Comparison of ENCODE assay signal across 8 cellular contexts in the genomic region with DNA sequence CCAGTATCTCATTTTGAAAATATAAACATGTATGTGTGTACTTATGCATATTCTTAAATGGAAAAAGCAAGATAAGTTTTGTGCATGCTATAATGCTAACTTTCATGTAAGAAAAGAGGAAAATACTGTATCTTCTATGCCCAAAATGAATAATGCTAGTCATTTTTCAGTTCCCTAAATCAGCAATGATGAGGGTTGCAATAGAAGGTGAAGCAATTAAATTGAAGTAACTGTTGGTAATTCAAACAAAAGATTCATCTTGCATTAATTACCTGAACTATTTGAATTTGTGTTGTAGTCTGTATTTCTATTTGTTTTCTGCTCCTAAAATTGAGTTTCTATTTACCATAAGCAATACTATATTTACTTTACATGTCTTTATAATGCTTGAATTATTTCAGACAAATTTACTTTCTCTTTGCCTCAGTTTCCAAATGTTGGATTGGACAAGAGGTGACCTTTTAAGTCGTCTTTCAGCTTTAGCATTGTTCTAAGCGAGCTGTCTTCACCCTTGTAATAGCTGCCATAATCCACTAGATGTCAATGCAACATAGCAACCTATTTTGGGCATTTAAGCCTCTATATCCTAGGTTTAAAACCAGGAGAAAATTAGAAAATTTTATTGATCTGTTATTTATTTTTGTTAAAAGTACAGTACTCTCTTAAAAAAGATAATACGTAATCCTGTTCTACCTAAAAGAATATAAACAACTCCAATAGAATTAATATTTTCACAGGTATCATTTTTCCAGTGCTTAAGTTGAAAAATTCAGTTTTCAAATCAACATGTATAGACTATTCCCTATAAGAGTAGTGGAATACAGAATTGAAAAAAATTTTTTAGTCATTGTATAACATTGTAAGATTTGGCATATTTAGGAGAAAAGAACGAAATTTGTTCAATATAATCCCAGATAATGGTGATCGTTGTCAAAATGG. TPM values are rescaled to one million over a fixed set of nuclear protein-coding genes. Genes with fewer than 3 reads are reported as not detected.
DNase-seq lines count a peak whose midpoint lies in the region; ATAC-seq, FAIRE-seq and TF ChIP-seq lines count a peak whose summit lies in the region.

No MANE protein-coding gene starts in this region.

- no peaks in the 10 kb centered on the region for H3K36me3 Mint-ChIP-seq in T-helper 2 cell treated with Interferon-gamma antibody and Interleukin-4, amounts not matched to agents 5 μg/mL and 100 μg/mL, for 36 hours (ENCODE audit: low read depth)

- no CpG with 5 or more reads among the region's 5 CpGs for WGBS in neuronal stem cell (ENCODE audit: extremely low coverage in 2 of 2, insufficient read length in 2 of 2, insufficient replicate concordance in 1 of 2), 2 donors

- no peak overlapping the region for H3K9ac ChIP-seq in KMS-11
- no peak overlapping the region for H3K9ac ChIP-seq in SK-N-MC (ENCODE audit: insufficient read length)
- H3K9ac ChIP-seq in fibroblast of lung (ENCODE audit: insufficient read depth, low read length), result no peak overlapping the region
- H3K9ac ChIP-seq in neuronal stem cell (ENCODE audit: low read depth, low read length, poor library complexity), result no peak overlapping the region

- no peaks in the 10 kb centered on the region for H3K79me1 ChIP-seq in neuronal stem cell (ENCODE audit: low read depth, low read length)

- no peak overlapping the region for H2BK5ac ChIP-seq in neuronal stem cell (ENCODE audit: low read length)

- H3K36me3 ChIP-seq in KMS-11 (ENCODE audit: insufficient read depth) (no peaks in the 10 kb centered on the region), SK-N-MC (ENCODE audit: insufficient read depth, low read length) (no peaks in the 10 kb centered on the region), fibroblast of lung (ENCODE audit: control insufficient read depth, insufficient read depth, low read length) (no peaks in the 10 kb centered on the region), neuronal stem cell (replicated peaks in 1 of 2; ENCODE audit: control insufficient read depth in 2 of 2, insufficient read depth in 2 of 2, low read length in 2 of 2) (no peaks in the 10 kb centered on the region)

- H3K79me2 ChIP-seq in KMS-11 (ENCODE audit: insufficient read depth, low read depth) (no peaks in the 10 kb centered on the region), fibroblast of lung (ENCODE audit: control insufficient read depth, insufficient read depth, low read length) (no peaks in the 10 kb centered on the region)

- H3K14ac ChIP-seq in neuronal stem cell (ENCODE audit: low read length), result no peak overlapping the region

- no peak overlapping the region for H3K4me3 Mint-ChIP-seq in T-helper 2 cell treated with Interferon-gamma antibody and Interleukin-4, amounts not matched to agents 5 μg/mL and 100 μg/mL, for 36 hours

- H3K4me3 ChIP-seq in GM12864 (ENCODE audit: low read depth, low read length) (no peak overlapping the region), KMS-11 (IDR thresholded peaks at IDR 0.05; ENCODE audit: insufficient read depth, low read depth, low read length) (no peak overlapping the region), SK-N-MC (no peak overlapping the region), fibroblast of lung (replicated peaks in 1 of 4; ENCODE audit: control extremely low read depth in 1 of 4, insufficient read depth in 1 of 4, low read depth in 3 of 4, low read length in 4 of 4) (no peak overlapping the region), neuronal stem cell (ENCODE audit: low read length in 2 of 2) (no peak overlapping the region)

- no peaks in the 10 kb centered on the region for H4K20me1 ChIP-seq in KMS-11 (ENCODE audit: insufficient read depth)
- H4K20me1 ChIP-seq in fibroblast of lung (ENCODE audit: control insufficient read depth, extremely low read depth, insufficient read depth, low read length), result no peaks in the 10 kb centered on the region

- peak; percentile 94 for FAIRE-seq in A204.1 (lab: Jason Lieb, UNC)

- H3K4me1 ChIP-seq in KMS-11 (ENCODE audit: low read depth, poor library complexity, severe bottlenecking), result no peaks in the 10 kb centered on the region
- no peaks in the 10 kb centered on the region for H3K4me1 ChIP-seq in fibroblast of lung (ENCODE audit: control insufficient read depth, extremely low read depth, insufficient read depth, low read length)
- H3K4me1 ChIP-seq in neuronal stem cell (ENCODE audit: control insufficient read depth in 2 of 2, insufficient read depth in 1 of 2, low read depth in 1 of 2, low read length in 2 of 2), result no peaks in the 10 kb centered on the region

- H3K27me3 ChIP-seq in KMS-11 (ENCODE audit: insufficient read depth, low read depth) (no peaks in the 10 kb centered on the region), fibroblast of lung (ENCODE audit: control insufficient read depth, insufficient read depth, low read length) (no peaks in the 10 kb centered on the region), neuronal stem cell (ENCODE audit: control insufficient read depth in 3 of 3, insufficient read depth in 3 of 3, low read depth in 1 of 3, low read length in 3 of 3) (peaks cover 0 to 1% (median 0%) of the 10 kb centered on the region in 3 experiments)

- H3K9me3 ChIP-seq in SK-N-MC (ENCODE audit: low read depth, low read length), result no peaks in the 10 kb centered on the region
- no peaks in the 10 kb centered on the region for H3K9me3 ChIP-seq in fibroblast of lung (ENCODE audit: control insufficient read depth, insufficient read depth, low read depth, low read length)
- no peaks in the 10 kb centered on the region for H3K9me3 ChIP-seq in neuronal stem cell (replicated peaks in 1 of 2; ENCODE audit: control insufficient read depth in 2 of 2, insufficient read depth in 1 of 2, low read depth in 1 of 2, low read length in 2 of 2)

- no peak overlapping the region for H3K27ac Mint-ChIP-seq in T-helper 2 cell treated with Interferon-gamma antibody and Interleukin-4, amounts not matched to agents 5 μg/mL and 100 μg/mL, for 36 hours

- H2AFZ ChIP-seq in KMS-11 (ENCODE audit: low read depth) (no peak overlapping the region), fibroblast of lung (ENCODE audit: low read length) (no peak overlapping the region), neuronal stem cell (ENCODE audit: low read length) (no peak overlapping the region)

- no peak overlapping the region for H4K8ac ChIP-seq in neuronal stem cell (ENCODE audit: low read depth, low read length)

- no peak overlapping the region for H2AK5ac ChIP-seq in neuronal stem cell (ENCODE audit: low read depth, low read length)

- no peak for ATAC-seq in HG03139 (IDR thresholded peaks at IDR 0.05; ENCODE audit: unreplicated experiment)

- H3K27ac ChIP-seq in KMS-11 (no peak overlapping the region), SK-N-MC (no peak overlapping the region), fibroblast of lung (ENCODE audit: insufficient read depth, low read length) (no peak overlapping the region), neuronal stem cell (replicated peaks; ENCODE audit: low read length) (no peak overlapping the region)

- H2BK12ac ChIP-seq in neuronal stem cell (ENCODE audit: low read length), result no peak overlapping the region

- H3K4ac ChIP-seq in neuronal stem cell (ENCODE audit: low read length), result no peak overlapping the region

- no peak overlapping the region for H2BK15ac ChIP-seq in neuronal stem cell (ENCODE audit: low read length)

- TF ChIP-seq CTCF in GM12864 (IDR thresholded peaks at IDR 0.05; ENCODE audit: low read depth, low read length, missing control alignments) (peak; percentile 84), KMS-11 (conservative IDR thresholded peaks at IDR 0.05; ENCODE audit: low read depth, low read length) (peak; percentile 82), fibroblast of lung (conservative IDR thresholded peaks at IDR 0.05 in 1 of 2, IDR thresholded peaks at IDR 0.05 in 1 of 2; ENCODE audit: low read depth in 1 of 2, low read length in 2 of 2) (peak; percentile 90 to 92)

- no peak overlapping the region for H3K18ac ChIP-seq in neuronal stem cell (ENCODE audit: low read length)

- no peaks in the 10 kb centered on the region for H3K9me3 Mint-ChIP-seq in T-helper 2 cell treated with Interferon-gamma antibody and Interleukin-4, amounts not matched to agents 5 μg/mL and 100 μg/mL, for 36 hours

- H3K4me1 Mint-ChIP-seq in T-helper 2 cell treated with Interferon-gamma antibody and Interleukin-4, amounts not matched to agents 5 μg/mL and 100 μg/mL, for 36 hours (ENCODE audit: low read depth), result peaks cover 3% of the 10 kb centered on the region

- H3K27me3 Mint-ChIP-seq in T-helper 2 cell treated with Interferon-gamma antibody and Interleukin-4, amounts not matched to agents 5 μg/mL and 100 μg/mL, for 36 hours (ENCODE audit: low read depth), result peaks cover 35% of the 10 kb centered on the region

- DNase-seq in GM12864 (ENCODE audit: low read depth), result peak; percentile 33
- peak; percentile 42 for DNase-seq in SK-N-MC (ENCODE audit: low read depth, low spot score)
- DNase-seq in fibroblast of lung (ENCODE audit: low read depth in 2 of 2), result peak; percentile 46 to 78
- peak; percentile 39 for DNase-seq in neuronal stem cell (ENCODE audit: low spot score)
- DNase-seq in T-helper 2 cell treated with Interferon-gamma antibody and Interleukin-4, amounts not matched to agents 5 μg/mL and 100 μg/mL, for 36 hours (ENCODE audit: low spot score), result no peak

- H2BK120ac ChIP-seq in neuronal stem cell (ENCODE audit: low read depth, low read length), result no peak overlapping the region

- H4K91ac ChIP-seq in neuronal stem cell (ENCODE audit: low read depth, low read length, poor library complexity), result no peak overlapping the region

- H3K23ac ChIP-seq in neuronal stem cell (ENCODE audit: low read depth, low read length, poor library complexity), result no peak overlapping the region

- H3K4me2 ChIP-seq in KMS-11, result no peak overlapping the region
- H3K4me2 ChIP-seq in fibroblast of lung (ENCODE audit: extremely low read depth, insufficient read depth, low read length), result no peak overlapping the region
- H3K4me2 ChIP-seq in neuronal stem cell (ENCODE audit: insufficient read depth, low read length, poor library complexity, severe bottlenecking), result no peak overlapping the region

RNA-seq across cellular contexts. Expression of a gene that starts 52.3 kb away (rescaled TPM):
- 102 and 123 TPM in 2 replicates for total RNA-seq in fibroblast of lung
- polyA plus RNA-seq in fibroblast of lung, result 37.8 and 55.9 TPM in 2 replicates
- polyA plus RNA-seq in fibroblast of lung (2012), result 27.5 and 37.4 TPM in 2 replicates
- polyA minus RNA-seq in fibroblast of lung (ENCODE audit: low replicate concordance), result 2.5 and 7.4 TPM in 2 replicates
- polyA plus RNA-seq in neuronal stem cell (2013, experiment 1 of 2), result 18.1 TPM
- 17.8 TPM for polyA plus RNA-seq in neuronal stem cell (2013, experiment 2 of 2)
